In the genomic region with DNA sequence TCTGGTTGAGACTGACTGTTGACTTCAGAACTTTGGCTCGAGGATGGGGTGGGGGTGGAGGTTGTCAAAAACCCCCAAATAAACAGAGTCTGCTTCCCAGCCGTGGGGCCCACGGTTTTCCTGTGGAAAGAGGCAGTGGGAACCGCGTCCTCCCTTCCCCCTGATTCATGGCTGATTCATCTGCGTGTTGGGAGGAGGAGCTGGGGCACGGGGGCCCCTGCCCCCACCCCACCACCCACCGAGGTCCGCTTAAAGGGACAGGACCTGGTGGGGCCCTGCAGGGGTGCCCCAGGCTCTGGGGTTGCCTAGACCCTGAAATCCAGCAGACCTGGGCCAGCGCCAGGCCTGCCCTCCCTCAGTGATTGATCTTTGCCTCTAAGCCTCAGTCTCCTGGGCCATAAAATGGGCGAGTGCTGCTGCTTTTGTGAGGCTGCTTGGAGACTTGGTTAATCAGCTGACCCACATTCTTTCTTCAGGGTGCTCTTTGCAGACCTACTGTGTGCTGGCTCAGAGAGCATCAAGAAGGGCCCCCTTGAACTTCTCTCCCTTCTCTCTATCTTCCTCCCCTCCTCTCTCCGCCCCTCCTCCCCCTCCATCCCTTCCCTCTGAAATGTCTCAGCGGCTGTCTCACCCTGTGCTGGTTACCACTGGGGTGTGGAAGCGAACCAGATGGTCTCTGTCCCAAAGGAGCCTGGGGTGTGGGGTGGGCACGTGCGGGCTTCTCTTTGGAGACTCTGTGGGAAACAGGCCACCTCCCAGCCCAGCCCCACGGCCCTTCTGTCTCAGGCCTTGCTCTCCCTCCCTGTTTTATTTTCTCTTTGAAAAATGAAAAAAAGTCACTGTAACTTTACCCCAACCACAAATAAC, we compare ENCODE assay signal across 10 cellular contexts. TPM values are rescaled to one million over a fixed set of nuclear protein-coding genes. Genes with fewer than 3 reads are reported as not detected.
DNase-seq lines count a peak whose midpoint lies in the region; ATAC-seq, FAIRE-seq and TF ChIP-seq lines count a peak whose summit lies in the region.
"Had no signal": no experiment of that assay in that cellular context is flagged by ENCODE, and none has a peak within 500 bp of the region (broad histone marks: within the 10 kb centered on the region; RNA-seq: fewer than 3 reads in every experiment).

No MANE protein-coding gene starts in this region.

- H3K9me3 ChIP-seq in astrocyte (ENCODE audit: insufficient read depth, low read depth, low read length) (no peaks in the 10 kb centered on the region), right cardiac atrium (ENCODE audit: control insufficient read depth, low read length) (no peaks in the 10 kb centered on the region)

- H3K4me1 Mint-ChIP-seq in astrocyte (ENCODE audit: low read depth, unreplicated experiment), result peaks cover 26% of the 10 kb centered on the region
- H3K4me1 Mint-ChIP-seq: central memory CD8-positive, alpha-beta T cell had no signal

- H3K4me3 ChIP-seq in astrocyte (ENCODE audit: insufficient read depth, low read depth, low read length), result no peak overlapping the region
- H3K4me3 ChIP-seq in right cardiac atrium (ENCODE audit: low read length), result no peak overlapping the region

- no peaks in the 10 kb centered on the region for H4K20me1 ChIP-seq in astrocyte (ENCODE audit: insufficient read depth, low read length)

- H3K4me3 Mint-ChIP-seq in astrocyte (ENCODE audit: unreplicated experiment), result peak overlapping the region; percentile 22
- H3K4me3 Mint-ChIP-seq: central memory CD8-positive, alpha-beta T cell had no signal

- WGBS in right cardiac atrium, result 45% methylated on average over 17 of the region's 17 CpGs

- H2AFZ ChIP-seq in astrocyte (ENCODE audit: low read depth, low read length), result peak overlapping the region; percentile 48

- ATAC-seq in right cardiac atrium (peak in 1 of 2 donors; percentile 0), GM18858 (IDR thresholded peaks at IDR 0.05; ENCODE audit: unreplicated experiment) (no peak), esophagus mucosa (no peak)
- ATAC-seq: left lobe of liver had no signal

- peak overlapping the region; percentile 73 for H3K4me2 ChIP-seq in astrocyte (ENCODE audit: low read length)

- intact Hi-C loops in right cardiac atrium (cut with DNase I), result loop anchor here in 2 of 4 donors (5.0 to 10.0 kb wide), 2 partner anchors 124 to 126 kb away; no protein-coding TSS in a partner anchor

- H3K36me3 Mint-ChIP-seq in astrocyte (ENCODE audit: low read depth, unreplicated experiment), result peaks cover 6% of the 10 kb centered on the region

- H3K9me3 Mint-ChIP-seq in astrocyte (ENCODE audit: unreplicated experiment), result no peaks in the 10 kb centered on the region
- H3K9me3 Mint-ChIP-seq: central memory CD8-positive, alpha-beta T cell had no signal

- H3K27me3 Mint-ChIP-seq in astrocyte (ENCODE audit: low read depth, unreplicated experiment), result peaks cover 7% of the 10 kb centered on the region

- peak overlapping the region; percentile 71 for H3K9ac ChIP-seq in astrocyte (ENCODE audit: low read length)

- H3K79me2 ChIP-seq in astrocyte (ENCODE audit: insufficient read depth, low read length), result no peaks in the 10 kb centered on the region

- no peak for FAIRE-seq in astrocyte (lab: Jason Lieb, UNC)

- H3K27me3 ChIP-seq in astrocyte (ENCODE audit: insufficient read depth, low read length) (no peaks in the 10 kb centered on the region), right cardiac atrium (ENCODE audit: control insufficient read depth, insufficient read depth) (no peaks in the 10 kb centered on the region)

- peak overlapping the region; percentile 78 for H3K27ac Mint-ChIP-seq in astrocyte (ENCODE audit: unreplicated experiment)

- H3K27ac ChIP-seq in astrocyte (ENCODE audit: low read depth, low read length) (peak overlapping the region; percentile 73), right cardiac atrium (ENCODE audit: low read length) (no peak overlapping the region)

- no peak for TF ChIP-seq CTCF in astrocyte (IDR thresholded peaks at IDR 0.05; ENCODE audit: insufficient read depth, low read depth, low read length)

- H3K4me1 ChIP-seq in astrocyte (ENCODE audit: insufficient read depth, low read length) (peaks cover 31% of the 10 kb centered on the region), right cardiac atrium (ENCODE audit: control insufficient read depth, insufficient read depth, low read length) (peaks cover 5% of the 10 kb centered on the region)

- DNase-seq in HT1080 (ENCODE audit: low read depth), result peak; percentile 84
- DNase-seq in astrocyte (ENCODE audit: low read depth), result peak; percentile 73
- DNase-seq in right cardiac atrium, result peak; percentile 62 to 79 (median 73)
- peak; percentile 91 for DNase-seq in stromal cell of bone marrow (ENCODE audit: low read depth)
- DNase-seq in 8988T, result no peak
- no peak for DNase-seq in occipital lobe (lab: John Stamatoyannopoulos, UW)

- no peaks in the 10 kb centered on the region for H3K36me3 ChIP-seq in astrocyte (ENCODE audit: insufficient read depth, low read length)

RNA-seq across cellular contexts. Expression of a gene that starts 9.1 kb away (rescaled TPM):
- 0.16 and 0.20 TPM in 2 replicates for total RNA-seq in HT1080 (2014; rRNA removed; shearing (Covaris generic))
- 0.30 and 0.34 TPM in 2 replicates for polyA plus RNA-seq in HT1080 (2015; cell fraction: cytosol; rRNA removed)
- 0.11 and 0.26 TPM in 2 replicates for polyA plus RNA-seq in HT1080 (2015; cell fraction: nucleus; rRNA removed)
- total RNA-seq in astrocyte (35.2 and 60.5 TPM in 2 replicates), right cardiac atrium (100 to 1,000 TPM in 2 of 4 donors, 10 to 100 TPM in 2; 52.8 to 133 (median 96.0) TPM), occipital lobe (1.2 TPM), esophagus mucosa (1.0 TPM)
- polyA plus RNA-seq in right cardiac atrium, result 80.6 TPM

Comparison
In these comparisons a context has a peak if more than half of its experiments do, and no peak if none do; other contexts are left out.
1. DNase-seq: peak in HT1080 (single experiment), astrocyte (single experiment), right cardiac atrium (3 of 3) and stromal cell of bone marrow (single experiment); none in 8988T (single experiment) and occipital lobe (single experiment).
2. RNA of a gene that starts 9.1 kb away (total RNA-seq): 52.8 to 133 TPM in right cardiac atrium and 35.2 to 60.5 TPM in astrocyte; 1.2 TPM in occipital lobe (single experiment), 1.0 TPM in esophagus mucosa (single experiment) and 0.16 to 0.20 TPM in HT1080; every median in the first group is over 10 times any median in the second.